8 cellular contexts compared by ENCODE assay signal in the genomic region with DNA sequence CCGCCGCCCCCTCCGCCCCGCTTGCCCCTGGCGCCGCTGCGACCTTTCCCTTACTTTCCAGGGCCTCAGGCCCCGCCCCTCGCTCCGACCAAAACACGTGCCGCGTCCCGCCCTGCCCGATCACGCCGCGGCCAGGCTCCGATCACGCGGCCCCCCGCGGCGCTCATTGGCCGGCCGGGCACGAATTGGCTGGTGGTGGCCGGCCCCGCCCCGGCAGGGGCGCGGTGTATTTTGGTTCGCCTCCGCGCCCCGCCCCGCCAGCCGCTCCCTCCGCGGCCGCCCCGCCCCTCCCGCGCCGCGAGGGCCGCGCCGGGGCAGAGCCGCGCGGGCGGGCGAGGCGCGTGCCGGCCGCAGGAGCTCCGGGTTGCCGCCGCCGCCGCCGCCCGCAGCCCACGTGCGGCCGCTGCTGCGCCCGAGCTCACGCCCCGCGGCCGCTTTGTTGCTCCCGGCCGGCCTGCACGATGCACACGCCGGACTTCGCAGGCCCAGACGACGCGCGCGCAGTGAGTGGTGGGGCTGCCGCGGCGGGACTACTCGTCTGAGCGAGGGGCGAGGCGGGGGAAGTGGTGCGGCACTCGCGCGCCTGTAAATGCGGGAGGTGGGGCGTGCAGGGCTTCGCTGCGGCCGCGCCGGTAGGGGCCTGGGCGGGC. TPM values are rescaled to one million over a fixed set of nuclear protein-coding genes. Genes with fewer than 3 reads are reported as not detected.
A peak's percentile ranks its signal among the peaks of the same experiment; 100 is the strongest.
DNase-seq lines count a peak whose midpoint lies in the region; ATAC-seq and TF ChIP-seq lines count a peak whose summit lies in the region.

A gene (plus strand): TSS at position 295 of the 650 bp plus-strand sequence. CDS start 167 bp downstream, at position 462.

- peak; percentile 71 for ATAC-seq in GM19023 (IDR thresholded peaks at IDR 0.05; ENCODE audit: unreplicated experiment)
- peak; percentile 55 for ATAC-seq in HG03196 (IDR thresholded peaks at IDR 0.05; ENCODE audit: unreplicated experiment)

- in situ Hi-C loops in ACHN (cut with HindIII; ENCODE audit: low pct_ligation_motif_present, low pct_unique_long_range_greater_than_20kb, low sequenced_read_pairs), result loop anchor here (25.0 kb wide), 1 partner anchor 231 kb away; no protein-coding TSS in a partner anchor

- under 1% methylated on average over 104 of the region's 104 CpGs for WGBS in liver

- peak; percentile 94 for DNase-seq in ACHN
- peak; percentile 81 for DNase-seq in NCI-H446 treated with DMSO at 0.1 percent for 48 hours (lab: John Stamatoyannopoulos, UW)
- DNase-seq in activated CD4-positive, alpha-beta T cell treated with anti-CD3 and anti-CD28 coated beads, Interleukin-2, amount 50 U/mL, for 24 hours (ENCODE audit: low read depth in 1 of 2, low spot score in 1 of 2), result peak; percentile 49 to 65
- DNase-seq in dermis blood vessel endothelial cell, result peak; percentile 95
- peak; percentile 78 for DNase-seq in stimulated activated CD4-positive, alpha-beta T cell treated with anti-CD3 and anti-CD28 coated beads, Interleukin-2, amount 100 ng/mL, for 4 hours (ENCODE audit: low read depth)

- peak within 1 kb of the TSS; percentile 86 to 93 for H3K9ac ChIP-seq in liver (ENCODE audit: low read depth in 1 of 2, low read length in 2 of 2)

- no peak for TF ChIP-seq CTCF in liver (IDR thresholded peaks at IDR 0.05; ENCODE audit: low read depth, low read length, missing input control)

- no peaks in the 10 kb centered on the region for H3K27me3 ChIP-seq in liver (ENCODE audit: control insufficient read depth in 4 of 4, insufficient read depth in 4 of 4, low read length in 3 of 4)

- H3K27ac ChIP-seq in liver (ENCODE audit: low read depth in 1 of 2, low read length in 2 of 2), result peak within 1 kb of the TSS; percentile 96 to 97

- no peak for TF ChIP-seq RAD21 in liver (IDR thresholded peaks at IDR 0.05)

- peaks cover 12 to 61% (median 41%) of the 10 kb centered on the region in 4 donors for H3K4me1 ChIP-seq in liver (ENCODE audit: control insufficient read depth in 4 of 4, insufficient read depth in 4 of 4, low read length in 3 of 4)

- no peaks in the 10 kb centered on the region for H3K9me3 ChIP-seq in liver (ENCODE audit: control insufficient read depth in 4 of 4, low read length in 3 of 4)

- peaks cover 5 to 20% (median 12%) of the 10 kb centered on the region in 4 donors for H3K36me3 ChIP-seq in liver (ENCODE audit: control insufficient read depth in 4 of 4, insufficient read depth in 3 of 4, low read depth in 1 of 4, low read length in 3 of 4)

- peak within 1 kb of the TSS; percentile 73 to 90 (median 80) for H3K4me3 ChIP-seq in liver (ENCODE audit: low read depth in 1 of 3, low read length in 3 of 3)

TF ChIP-seq in liver, 16 proteins besides CTCF, POLR2A, EP300 and RAD21:
- TF ChIP-seq GABPA (IDR thresholded peaks at IDR 0.05 in 1 of 2, conservative IDR thresholded peaks at IDR 0.05 in 1 of 2) (no peak), YY1 (IDR thresholded peaks at IDR 0.05) (no peak), FOXA1 (IDR thresholded peaks at IDR 0.05) (no peak), RXRA (IDR thresholded peaks at IDR 0.05) (no peak), HNF4A (conservative IDR thresholded peaks at IDR 0.05) (peak in 1 of 2 donors; percentile 5), HNF4G (IDR thresholded peaks at IDR 0.05) (no peak), FOXA2 (IDR thresholded peaks at IDR 0.05) (no peak), JUND (IDR thresholded peaks at IDR 0.05) (no peak), NR2F2 (IDR thresholded peaks at IDR 0.05) (no peak), EGR1 (IDR thresholded peaks at IDR 0.05; ENCODE audit: low read depth in 2 of 2) (peak in 1 of 2 donors; percentile 81)
- TF ChIP-seq, protein P1, sequence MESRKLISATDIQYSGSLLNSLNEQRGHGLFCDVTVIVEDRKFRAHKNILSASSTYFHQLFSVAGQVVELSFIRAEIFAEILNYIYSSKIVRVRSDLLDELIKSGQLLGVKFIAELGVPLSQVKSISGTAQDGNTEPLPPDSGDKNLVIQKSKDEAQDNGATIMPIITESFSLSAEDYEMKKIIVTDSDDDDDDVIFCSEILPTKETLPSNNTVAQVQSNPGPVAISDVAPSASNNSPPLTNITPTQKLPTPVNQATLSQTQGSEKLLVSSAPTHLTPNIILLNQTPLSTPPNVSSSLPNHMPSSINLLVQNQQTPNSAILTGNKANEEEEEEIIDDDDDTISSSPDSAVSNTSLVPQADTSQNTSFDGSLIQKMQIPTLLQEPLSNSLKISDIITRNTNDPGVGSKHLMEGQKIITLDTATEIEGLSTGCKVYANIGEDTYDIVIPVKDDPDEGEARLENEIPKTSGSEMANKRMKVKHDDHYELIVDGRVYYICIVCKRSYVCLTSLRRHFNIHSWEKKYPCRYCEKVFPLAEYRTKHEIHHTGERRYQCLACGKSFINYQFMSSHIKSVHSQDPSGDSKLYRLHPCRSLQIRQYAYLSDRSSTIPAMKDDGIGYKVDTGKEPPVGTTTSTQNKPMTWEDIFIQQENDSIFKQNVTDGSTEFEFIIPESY (IDR thresholded peaks at IDR 0.05), result no peak
- TF ChIP-seq, protein P2, sequence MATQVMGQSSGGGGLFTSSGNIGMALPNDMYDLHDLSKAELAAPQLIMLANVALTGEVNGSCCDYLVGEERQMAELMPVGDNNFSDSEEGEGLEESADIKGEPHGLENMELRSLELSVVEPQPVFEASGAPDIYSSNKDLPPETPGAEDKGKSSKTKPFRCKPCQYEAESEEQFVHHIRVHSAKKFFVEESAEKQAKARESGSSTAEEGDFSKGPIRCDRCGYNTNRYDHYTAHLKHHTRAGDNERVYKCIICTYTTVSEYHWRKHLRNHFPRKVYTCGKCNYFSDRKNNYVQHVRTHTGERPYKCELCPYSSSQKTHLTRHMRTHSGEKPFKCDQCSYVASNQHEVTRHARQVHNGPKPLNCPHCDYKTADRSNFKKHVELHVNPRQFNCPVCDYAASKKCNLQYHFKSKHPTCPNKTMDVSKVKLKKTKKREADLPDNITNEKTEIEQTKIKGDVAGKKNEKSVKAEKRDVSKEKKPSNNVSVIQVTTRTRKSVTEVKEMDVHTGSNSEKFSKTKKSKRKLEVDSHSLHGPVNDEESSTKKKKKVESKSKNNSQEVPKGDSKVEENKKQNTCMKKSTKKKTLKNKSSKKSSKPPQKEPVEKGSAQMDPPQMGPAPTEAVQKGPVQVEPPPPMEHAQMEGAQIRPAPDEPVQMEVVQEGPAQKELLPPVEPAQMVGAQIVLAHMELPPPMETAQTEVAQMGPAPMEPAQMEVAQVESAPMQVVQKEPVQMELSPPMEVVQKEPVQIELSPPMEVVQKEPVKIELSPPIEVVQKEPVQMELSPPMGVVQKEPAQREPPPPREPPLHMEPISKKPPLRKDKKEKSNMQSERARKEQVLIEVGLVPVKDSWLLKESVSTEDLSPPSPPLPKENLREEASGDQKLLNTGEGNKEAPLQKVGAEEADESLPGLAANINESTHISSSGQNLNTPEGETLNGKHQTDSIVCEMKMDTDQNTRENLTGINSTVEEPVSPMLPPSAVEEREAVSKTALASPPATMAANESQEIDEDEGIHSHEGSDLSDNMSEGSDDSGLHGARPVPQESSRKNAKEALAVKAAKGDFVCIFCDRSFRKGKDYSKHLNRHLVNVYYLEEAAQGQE (IDR thresholded peaks at IDR 0.05), result no peak
- TF ChIP-seq, protein P3, sequence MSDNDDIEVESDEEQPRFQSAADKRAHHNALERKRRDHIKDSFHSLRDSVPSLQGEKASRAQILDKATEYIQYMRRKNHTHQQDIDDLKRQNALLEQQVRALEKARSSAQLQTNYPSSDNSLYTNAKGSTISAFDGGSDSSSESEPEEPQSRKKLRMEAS (IDR thresholded peaks at IDR 0.05), result no peak
TF ChIP-seq in liver: peak in this region for 2.

RNA-seq across cellular contexts. Expression of the gene that starts here (rescaled TPM):
- total RNA-seq in dermis blood vessel endothelial cell (7.6 and 11.6 TPM in 2 replicates), liver (10 to 100 TPM; 13.2 to 43.0 TPM)
- polyA plus RNA-seq in liver, result 10 to 100 TPM; 10.5 to 15.8 TPM

Comparison
In these comparisons a context has a peak if more than half of its experiments do, and no peak if none do; other contexts are left out.
1. Peak in every context shown above with its lines: DNase-seq, ATAC-seq, H3K4me3 ChIP-seq and H3K27ac ChIP-seq.